In genomic region chr7:151245360-151246160, GRCh38 we compare ENCODE assay signal across 8 cellular contexts. TPM values are rescaled to one million over a fixed set of nuclear protein-coding genes. Genes with fewer than 3 reads are reported as not detected.
DNase-seq lines count a peak whose midpoint lies in the region; ATAC-seq, FAIRE-seq and TF ChIP-seq lines count a peak whose summit lies in the region.

No MANE protein-coding gene starts in this region.

- in situ Hi-C loops in HepG2 (cut with HindIII; ENCODE audit: extremely low pct_ligation_motif_present, low pct_unique_long_range_greater_than_20kb), result no loop called here

- TF ChIP-seq CTCF in VCaP (conservative IDR thresholded peaks at IDR 0.05), result peak; percentile 86
- peak; percentile 63 for TF ChIP-seq CTCF in bronchial epithelial cell (IDR thresholded peaks at IDR 0.05; ENCODE audit: insufficient read depth, low read length, severe bottlenecking)
- TF ChIP-seq CTCF in HepG2 (CRISPR knock-in tag; IDR thresholded peaks at IDR 0.05), result peak; percentile 56

- H3K79me2 ChIP-seq in HepG2 (ENCODE audit: insufficient read depth, low read length), result no peaks in the 10 kb centered on the region

- no peak for TF ChIP-seq POLR2A in HepG2 (IDR thresholded peaks at IDR 0.05; ENCODE audit: insufficient read depth in 1 of 2, low read depth in 2 of 2, low read length in 2 of 2)

- H3K27me3 ChIP-seq in bronchial epithelial cell (ENCODE audit: control insufficient read depth, insufficient read depth, low read length) (peaks cover 8% of the 10 kb centered on the region), HepG2 (ENCODE audit: control insufficient read depth in 1 of 2, insufficient read depth in 2 of 2, low read length in 2 of 2) (peaks cover 8 to 52% of the 10 kb centered on the region in 2 experiments; a peak in 3 of 5 replicates)

- BruUV-seq in HepG2 (replicated peaks; lab: Mats Ljungman, UMichigan), result no TSS peak

- H4K20me1 ChIP-seq in HepG2 (ENCODE audit: insufficient read depth, low read length), result no peaks in the 10 kb centered on the region; the same call in 1 of the 2 replicates

- H3K27ac ChIP-seq in VCaP (peak overlapping the region; percentile 37; the same call in 1 of the 2 replicates), HepG2 (ENCODE audit: extremely low read length, insufficient read depth, low read length) (no peak overlapping the region)

- peaks cover 79% of the 10 kb centered on the region for H3K4me1 ChIP-seq in HepG2 (ENCODE audit: insufficient read depth, low read length)

- TF ChIP-seq RAD21 in HepG2 (CRISPR knock-in tag; IDR thresholded peaks at IDR 0.05), result peak; percentile 61

- no peaks in the 10 kb centered on the region for H3K9me3 ChIP-seq in HepG2 (ENCODE audit: low read length)

- H3K4me2 ChIP-seq in HepG2 (ENCODE audit: low read depth, low read length), result peak overlapping the region; percentile 76

- peak; percentile 50 for ATAC-seq in HG02970 (IDR thresholded peaks at IDR 0.05; ENCODE audit: low FRiP score, unreplicated experiment)
- peak; percentile 57 for ATAC-seq in HepG2
- no peak for ATAC-seq in HG03521 (IDR thresholded peaks at IDR 0.05; ENCODE audit: unreplicated experiment)
- no peak for ATAC-seq in GM21381 (IDR thresholded peaks at IDR 0.05; ENCODE audit: unreplicated experiment)

- no peak overlapping the region for H3K9ac ChIP-seq in HepG2 (ENCODE audit: insufficient read depth, low read depth, low read length)

- intact Hi-C loops in HepG2 (cut with micrococcal nuclease; ENCODE audit: unreplicated experiment), result loop anchor here (2.0 to 10.0 kb wide), 3 partner anchors 55 to 161 kb away; partner anchors contain the start of genes AGAP3, FASTK and TMUB1

- DNase-seq in DMS53 treated with DMSO at 0.1 percent for 48 hours (lab: John Stamatoyannopoulos, UW; ENCODE audit: unreplicated experiment) (peak; percentile 19), bronchial epithelial cell (ENCODE audit: low read depth) (no peak), HepG2 (ENCODE audit: low spot score) (no peak)
- DNase-seq in stimulated activated CD8-positive, alpha-beta memory T cell treated with anti-CD3 and anti-CD28 coated beads, Interleukin-7, amount 100 ng/mL, for 48 hours (ENCODE audit: extremely low read depth in 1 of 2, low read depth in 1 of 2), result peak; percentile 39 to 44

- H2AFZ ChIP-seq in HepG2 (ENCODE audit: low read length), result no peak overlapping the region

- H3K36me3 ChIP-seq in bronchial epithelial cell (ENCODE audit: control insufficient read depth, insufficient read depth, low read length), result peaks cover 2% of the 10 kb centered on the region
- no peaks in the 10 kb centered on the region for H3K36me3 ChIP-seq in HepG2 (replicated peaks in 1 of 2; ENCODE audit: control insufficient read depth in 1 of 2, insufficient read depth in 2 of 2, low read length in 2 of 2)

- FAIRE-seq in bronchial epithelial cell (lab: Jason Lieb, UNC) (no peak), HepG2 (lab: Jason Lieb, UNC) (no peak)

- H3K4me3 ChIP-seq in bronchial epithelial cell (ENCODE audit: low read depth, low read length) (no peak overlapping the region), HepG2 (replicated peaks in 1 of 3; ENCODE audit: insufficient read depth in 1 of 3, low read depth in 2 of 3, low read length in 3 of 3) (peak overlapping the region; percentile 43 to 66 (median 49))

- POLR2A ChIA-PET in HepG2 (lab: Yijun Ruan, JAX), result interaction anchor here (1.2 kb wide), 1 partner anchor 12 kb away, joined by 3 read pairs; no protein-coding TSS in a partner anchor

- 10% methylated on average over 14 of the region's 60 CpGs for WGBS in HepG2 (ENCODE audit: low lambda C conversion rate)

- CTCF ChIA-PET in HepG2 (lab: Yijun Ruan, JAX; ENCODE audit: low intra/inter-chr PET ratio, low total read pairs), result interaction anchor here (1.3 to 2.6 kb wide), 3 partner anchors 18 to 105 kb away, joined by 4 to 18 read pairs (median 5); no protein-coding TSS in a partner anchor

- TF ChIP-seq EP300 in HepG2 (IDR thresholded peaks at IDR 0.05; ENCODE audit: low read depth in 2 of 2, low read length in 2 of 2) (no peak), HepG2 (CRISPR knock-in tag; IDR thresholded peaks at IDR 0.05; ENCODE audit: borderline replicate concordance) (no peak)

RNA-seq across cellular contexts. Expression of gene SMARCD3, which starts 2.9 kb away (rescaled TPM):
- 2.1 and 4.9 TPM in 2 replicates for total RNA-seq in bronchial epithelial cell
- total RNA-seq in HepG2 (2016; rRNA removed; fragmentation: Illumina TruSeq; extraction: Trizol), result 0.53 and 0.62 TPM in 2 replicates
- total RNA-seq in HepG2 (2016; cell fraction: cytosol; rRNA removed; fragmentation: Illumina TruSeq; extraction: Trizol; ENCODE audit: low read depth), result 0.79 and 1.2 TPM in 2 replicates
- total RNA-seq in HepG2 (2016; cell fraction: insoluble cytoplasmic fraction; rRNA removed; fragmentation: Illumina TruSeq; extraction: Trizol), result 0.24 and 0.84 TPM in 2 replicates
- total RNA-seq in HepG2 (2016; cell fraction: membrane; rRNA removed; fragmentation: Illumina TruSeq; extraction: Trizol), result 0.86 and 1.2 TPM in 2 replicates
- 0.62 and 1.0 TPM in 2 replicates for total RNA-seq in HepG2 (2016; cell fraction: nucleus; rRNA removed; fragmentation: Illumina TruSeq; extraction: Trizol)
- polyA plus RNA-seq in HepG2 (2011; rRNA removed), result 0.20 and 0.44 TPM in 2 replicates
- polyA plus RNA-seq in HepG2 (2011; cell fraction: cytosol; rRNA removed), result 0.08 and 0.09 TPM in 2 replicates
- polyA plus RNA-seq in HepG2 (2011; cell fraction: nucleus; rRNA removed), result 1.7 and 2.4 TPM in 2 replicates
- polyA plus RNA-seq in HepG2 (2012), result 3.8 and 4.0 TPM in 2 replicates
- polyA plus RNA-seq in HepG2 (2016; cell fraction: cytosol; fragmentation: Illumina TruSeq; extraction: Trizol; ENCODE audit: low read depth), result 0.55 and 0.76 TPM in 2 replicates
- polyA plus RNA-seq in HepG2 (2016; cell fraction: insoluble cytoplasmic fraction; fragmentation: Illumina TruSeq; extraction: Trizol; ENCODE audit: low read depth), result 0.35 and 0.52 TPM in 2 replicates
- polyA plus RNA-seq in HepG2 (2016; cell fraction: membrane; fragmentation: Illumina TruSeq; extraction: Trizol; ENCODE audit: low read depth), result 0.62 and 0.80 TPM in 2 replicates
- polyA plus RNA-seq in HepG2 (2016; cell fraction: nucleus; fragmentation: Illumina TruSeq; extraction: Trizol; ENCODE audit: insufficient read depth, low read depth), result 2.7 and 3.3 TPM in 2 replicates
- polyA minus RNA-seq in HepG2 (2011; rRNA and poly(A)+ RNA removed; ENCODE audit: low replicate concordance), result 0.38 and 3.6 TPM in 2 replicates
- polyA minus RNA-seq in HepG2 (2011; cell fraction: cytosol; rRNA and poly(A)+ RNA removed), result 1.1 TPM in 1 of 2 replicates, not detected in the other
- polyA minus RNA-seq in HepG2 (2011; cell fraction: nucleus; rRNA and poly(A)+ RNA removed), result 0.25 and 0.64 TPM in 2 replicates

RNA-seq across cellular contexts. Expression of gene CHPF2, which starts 13.3 kb away (rescaled TPM):
- 23.4 and 25.0 TPM in 2 replicates for total RNA-seq in bronchial epithelial cell
- total RNA-seq in HepG2 (2016; rRNA removed; fragmentation: Illumina TruSeq; extraction: Trizol), result 10.2 and 21.5 TPM in 2 replicates
- 1.7 and 2.5 TPM in 2 replicates for total RNA-seq in HepG2 (2016; cell fraction: cytosol; rRNA removed; fragmentation: Illumina TruSeq; extraction: Trizol; ENCODE audit: low read depth)
- 9.4 and 21.0 TPM in 2 replicates for total RNA-seq in HepG2 (2016; cell fraction: insoluble cytoplasmic fraction; rRNA removed; fragmentation: Illumina TruSeq; extraction: Trizol)
- total RNA-seq in HepG2 (2016; cell fraction: membrane; rRNA removed; fragmentation: Illumina TruSeq; extraction: Trizol), result 5.8 and 7.3 TPM in 2 replicates
- 26.3 and 31.0 TPM in 2 replicates for total RNA-seq in HepG2 (2016; cell fraction: nucleus; rRNA removed; fragmentation: Illumina TruSeq; extraction: Trizol)
- polyA plus RNA-seq in HepG2 (2011; rRNA removed), result 15.4 and 22.5 TPM in 2 replicates
- polyA plus RNA-seq in HepG2 (2011; cell fraction: cytosol; rRNA removed), result 13.1 and 17.3 TPM in 2 replicates
- polyA plus RNA-seq in HepG2 (2011; cell fraction: nucleus; rRNA removed), result 62.4 and 64.6 TPM in 2 replicates
- polyA plus RNA-seq in HepG2 (2012), result 12.1 and 17.0 TPM in 2 replicates
- polyA plus RNA-seq in HepG2 (2016; cell fraction: cytosol; fragmentation: Illumina TruSeq; extraction: Trizol; ENCODE audit: low read depth), result 1.1 and 1.3 TPM in 2 replicates
- 8.7 and 8.9 TPM in 2 replicates for polyA plus RNA-seq in HepG2 (2016; cell fraction: insoluble cytoplasmic fraction; fragmentation: Illumina TruSeq; extraction: Trizol; ENCODE audit: low read depth)
- 3.0 and 4.1 TPM in 2 replicates for polyA plus RNA-seq in HepG2 (2016; cell fraction: membrane; fragmentation: Illumina TruSeq; extraction: Trizol; ENCODE audit: low read depth)
- 33.0 and 37.5 TPM in 2 replicates for polyA plus RNA-seq in HepG2 (2016; cell fraction: nucleus; fragmentation: Illumina TruSeq; extraction: Trizol; ENCODE audit: insufficient read depth, low read depth)
- 28.1 and 43.5 TPM in 2 replicates for polyA minus RNA-seq in HepG2 (2011; rRNA and poly(A)+ RNA removed; ENCODE audit: low replicate concordance)
- 15.1 and 16.0 TPM in 2 replicates for polyA minus RNA-seq in HepG2 (2011; cell fraction: cytosol; rRNA and poly(A)+ RNA removed)
- 30.7 and 33.6 TPM in 2 replicates for polyA minus RNA-seq in HepG2 (2011; cell fraction: nucleus; rRNA and poly(A)+ RNA removed)

RNA-seq across cellular contexts. Expression of gene ABCF2, which starts 18.6 kb away (rescaled TPM):
- 60.9 and 85.8 TPM in 2 replicates for total RNA-seq in bronchial epithelial cell
- 42.5 and 43.0 TPM in 2 replicates for total RNA-seq in HepG2 (2016; rRNA removed; fragmentation: Illumina TruSeq; extraction: Trizol)
- 7.5 and 8.4 TPM in 2 replicates for total RNA-seq in HepG2 (2016; cell fraction: cytosol; rRNA removed; fragmentation: Illumina TruSeq; extraction: Trizol; ENCODE audit: low read depth)
- total RNA-seq in HepG2 (2016; cell fraction: insoluble cytoplasmic fraction; rRNA removed; fragmentation: Illumina TruSeq; extraction: Trizol), result 41.2 and 42.3 TPM in 2 replicates
- 21.7 and 24.5 TPM in 2 replicates for total RNA-seq in HepG2 (2016; cell fraction: membrane; rRNA removed; fragmentation: Illumina TruSeq; extraction: Trizol)
- 22.4 and 24.6 TPM in 2 replicates for total RNA-seq in HepG2 (2016; cell fraction: nucleus; rRNA removed; fragmentation: Illumina TruSeq; extraction: Trizol)
- 16.3 and 18.5 TPM in 2 replicates for polyA plus RNA-seq in HepG2 (2011; rRNA removed)
- polyA plus RNA-seq in HepG2 (2011; cell fraction: cytosol; rRNA removed), result 19.7 and 19.8 TPM in 2 replicates
- 20.0 and 25.1 TPM in 2 replicates for polyA plus RNA-seq in HepG2 (2011; cell fraction: nucleus; rRNA removed)
- polyA plus RNA-seq in HepG2 (2012), result 12.8 and 19.4 TPM in 2 replicates
- polyA plus RNA-seq in HepG2 (2016; cell fraction: cytosol; fragmentation: Illumina TruSeq; extraction: Trizol; ENCODE audit: low read depth), result 5.7 and 6.2 TPM in 2 replicates
- 26.4 and 36.5 TPM in 2 replicates for polyA plus RNA-seq in HepG2 (2016; cell fraction: insoluble cytoplasmic fraction; fragmentation: Illumina TruSeq; extraction: Trizol; ENCODE audit: low read depth)
- polyA plus RNA-seq in HepG2 (2016; cell fraction: membrane; fragmentation: Illumina TruSeq; extraction: Trizol; ENCODE audit: low read depth), result 12.8 and 14.1 TPM in 2 replicates
- 33.8 and 36.4 TPM in 2 replicates for polyA plus RNA-seq in HepG2 (2016; cell fraction: nucleus; fragmentation: Illumina TruSeq; extraction: Trizol; ENCODE audit: insufficient read depth, low read depth)
- polyA minus RNA-seq in HepG2 (2011; rRNA and poly(A)+ RNA removed; ENCODE audit: low replicate concordance), result 23.8 and 78.9 TPM in 2 replicates
- polyA minus RNA-seq in HepG2 (2011; cell fraction: cytosol; rRNA and poly(A)+ RNA removed), result 9.2 and 9.3 TPM in 2 replicates
- polyA minus RNA-seq in HepG2 (2011; cell fraction: nucleus; rRNA and poly(A)+ RNA removed), result 13.9 and 19.9 TPM in 2 replicates

RNA-seq across cellular contexts. Expression of gene H2BK1, which starts 35.3 kb away (rescaled TPM):
- total RNA-seq in bronchial epithelial cell, result not detected in 2 replicates
- total RNA-seq in HepG2 (2016; rRNA removed; fragmentation: Illumina TruSeq; extraction: Trizol), result not detected in 2 replicates
- total RNA-seq in HepG2 (2016; cell fraction: cytosol; rRNA removed; fragmentation: Illumina TruSeq; extraction: Trizol; ENCODE audit: low read depth), result not detected in 2 replicates
- not detected in 2 replicates for total RNA-seq in HepG2 (2016; cell fraction: insoluble cytoplasmic fraction; rRNA removed; fragmentation: Illumina TruSeq; extraction: Trizol)
- total RNA-seq in HepG2 (2016; cell fraction: membrane; rRNA removed; fragmentation: Illumina TruSeq; extraction: Trizol), result not detected in 2 replicates
- not detected in 2 replicates for total RNA-seq in HepG2 (2016; cell fraction: nucleus; rRNA removed; fragmentation: Illumina TruSeq; extraction: Trizol)
- polyA plus RNA-seq in HepG2 (2011; rRNA removed), result not detected in 2 replicates
- polyA plus RNA-seq in HepG2 (2011; cell fraction: cytosol; rRNA removed), result not detected in 2 replicates
- polyA plus RNA-seq in HepG2 (2011; cell fraction: nucleus; rRNA removed), result not detected in 2 replicates
- polyA plus RNA-seq in HepG2 (2012), result not detected in 2 replicates
- not detected in 2 replicates for polyA plus RNA-seq in HepG2 (2016; cell fraction: cytosol; fragmentation: Illumina TruSeq; extraction: Trizol; ENCODE audit: low read depth)
- not detected in 2 replicates for polyA plus RNA-seq in HepG2 (2016; cell fraction: insoluble cytoplasmic fraction; fragmentation: Illumina TruSeq; extraction: Trizol; ENCODE audit: low read depth)
- polyA plus RNA-seq in HepG2 (2016; cell fraction: membrane; fragmentation: Illumina TruSeq; extraction: Trizol; ENCODE audit: low read depth), result not detected in 2 replicates
- not detected in 2 replicates for polyA plus RNA-seq in HepG2 (2016; cell fraction: nucleus; fragmentation: Illumina TruSeq; extraction: Trizol; ENCODE audit: insufficient read depth, low read depth)
- polyA minus RNA-seq in HepG2 (2011; rRNA and poly(A)+ RNA removed; ENCODE audit: low replicate concordance), result not detected in 2 replicates
- not detected in 2 replicates for polyA minus RNA-seq in HepG2 (2011; cell fraction: cytosol; rRNA and poly(A)+ RNA removed)
- polyA minus RNA-seq in HepG2 (2011; cell fraction: nucleus; rRNA and poly(A)+ RNA removed), result 1.4 and 1.7 TPM in 2 replicates

RNA-seq across cellular contexts. Expression of gene ASB10, which starts 58.5 kb away (rescaled TPM):
- total RNA-seq in bronchial epithelial cell, result not detected in 2 replicates
- not detected in 2 replicates for total RNA-seq in HepG2 (2016; rRNA removed; fragmentation: Illumina TruSeq; extraction: Trizol)
- not detected in 2 replicates for total RNA-seq in HepG2 (2016; cell fraction: cytosol; rRNA removed; fragmentation: Illumina TruSeq; extraction: Trizol; ENCODE audit: low read depth)
- total RNA-seq in HepG2 (2016; cell fraction: insoluble cytoplasmic fraction; rRNA removed; fragmentation: Illumina TruSeq; extraction: Trizol), result not detected in 2 replicates
- total RNA-seq in HepG2 (2016; cell fraction: membrane; rRNA removed; fragmentation: Illumina TruSeq; extraction: Trizol), result not detected in 2 replicates
- not detected in 2 replicates for total RNA-seq in HepG2 (2016; cell fraction: nucleus; rRNA removed; fragmentation: Illumina TruSeq; extraction: Trizol)
- polyA plus RNA-seq in HepG2 (2011; rRNA removed), result not detected in 2 replicates
- not detected in 2 replicates for polyA plus RNA-seq in HepG2 (2011; cell fraction: cytosol; rRNA removed)
- polyA plus RNA-seq in HepG2 (2011; cell fraction: nucleus; rRNA removed), result not detected in 2 replicates
- not detected in 2 replicates for polyA plus RNA-seq in HepG2 (2012)
- polyA plus RNA-seq in HepG2 (2016; cell fraction: cytosol; fragmentation: Illumina TruSeq; extraction: Trizol; ENCODE audit: low read depth), result not detected in 2 replicates
- not detected in 2 replicates for polyA plus RNA-seq in HepG2 (2016; cell fraction: insoluble cytoplasmic fraction; fragmentation: Illumina TruSeq; extraction: Trizol; ENCODE audit: low read depth)
- polyA plus RNA-seq in HepG2 (2016; cell fraction: membrane; fragmentation: Illumina TruSeq; extraction: Trizol; ENCODE audit: low read depth), result not detected in 2 replicates
- polyA plus RNA-seq in HepG2 (2016; cell fraction: nucleus; fragmentation: Illumina TruSeq; extraction: Trizol; ENCODE audit: insufficient read depth, low read depth), result not detected in 2 replicates
- not detected in 2 replicates for polyA minus RNA-seq in HepG2 (2011; rRNA and poly(A)+ RNA removed; ENCODE audit: low replicate concordance)
- polyA minus RNA-seq in HepG2 (2011; cell fraction: cytosol; rRNA and poly(A)+ RNA removed), result not detected in 2 replicates
- polyA minus RNA-seq in HepG2 (2011; cell fraction: nucleus; rRNA and poly(A)+ RNA removed), result not detected in 2 replicates

Comparison
In these comparisons a context has a peak if more than half of its experiments do, and no peak if none do; other contexts are left out.
1. DNase-seq: peak in DMS53 treated with DMSO at 0.1 percent for 48 hours (single experiment) and stimulated activated CD8-positive, alpha-beta memory T cell treated with anti-CD3 and anti-CD28 coated beads, Interleukin-7, amount 100 ng/mL, for 48 hours (2 of 2); none in bronchial epithelial cell (single experiment) and HepG2 (single experiment).
2. ATAC-seq: peak in HG02970 (single experiment) and HepG2 (single experiment); none in HG03521 (single experiment) and GM21381 (single experiment).
3. Peak in every context shown above with its lines, with median percentiles within 50 percentile points of each other: CTCF ChIP-seq.